25 cellular contexts compared by ENCODE assay signal in the genomic region with DNA sequence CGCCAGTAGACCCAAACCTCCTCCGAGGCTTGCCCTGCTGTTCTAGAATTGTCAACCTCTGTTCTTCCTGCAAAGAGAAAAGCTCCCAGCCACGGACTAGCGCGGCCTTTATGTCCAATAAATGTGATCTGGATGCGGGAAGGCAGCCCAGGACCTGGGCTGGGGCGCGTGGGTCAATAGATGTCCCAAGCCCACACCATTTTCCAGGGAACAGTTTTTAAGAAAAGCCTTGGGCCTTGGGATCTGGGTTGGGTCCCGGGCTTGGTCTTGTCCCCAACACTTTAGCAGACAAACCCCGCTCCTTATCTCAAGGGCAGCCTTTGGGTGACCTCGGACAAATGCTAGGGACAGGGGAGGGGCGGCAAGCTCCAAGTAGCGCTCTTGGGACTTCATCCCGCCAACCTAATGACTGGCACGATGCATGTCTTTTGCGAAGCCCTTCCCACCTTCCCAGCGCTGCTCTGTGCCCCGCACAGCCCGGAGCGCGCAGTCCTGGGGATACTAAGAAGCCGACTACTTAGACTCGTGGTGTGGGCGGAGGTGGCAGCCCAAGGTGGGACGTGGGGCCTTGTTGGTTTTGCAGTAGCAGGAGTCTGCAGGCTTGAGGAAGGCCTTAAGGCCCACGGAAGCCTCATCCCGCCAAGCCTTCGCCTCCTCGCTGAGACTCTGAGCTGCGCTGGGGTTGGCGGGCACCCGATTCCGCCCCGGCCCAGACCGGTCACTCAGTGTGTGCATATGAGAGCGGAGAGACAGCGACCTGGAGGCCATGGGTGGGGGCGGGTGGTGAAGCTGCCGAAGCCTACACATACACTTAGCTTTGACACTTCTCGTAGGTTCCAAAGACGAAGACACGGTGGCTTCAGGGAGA. TPM values are rescaled to one million over a fixed set of nuclear protein-coding genes. Genes with fewer than 3 reads are reported as not detected.
"Had no signal": no experiment of that assay in that cellular context is flagged by ENCODE, and none has a peak within 500 bp of the region (broad histone marks: within the 10 kb centered on the region; RNA-seq: fewer than 3 reads in every experiment).

No MANE protein-coding gene starts in this region.

- H3K36me3 ChIP-seq: heart left ventricle, right atrium auricular region, tibial artery, uterus had no signal

- H3K4me1 ChIP-seq: right atrium auricular region, uterus had no signal

- H3K9me3 Mint-ChIP-seq: activated CD4-positive, alpha-beta memory T cell treated with anti-CD3 and anti-CD28 coated beads for 36 hours; T-cell had no signal

- H3K27ac ChIP-seq: epithelial cell of prostate, heart left ventricle, right atrium auricular region, tibial artery, uterus had no signal

- H3K27ac Mint-ChIP-seq: activated CD4-positive, alpha-beta memory T cell treated with anti-CD3 and anti-CD28 coated beads for 36 hours; effector memory CD8-positive, alpha-beta T cell; memory B cell; stimulated activated memory B cell treated with anti-CD40 and anti-IgM and Interleukin-4, amounts not matched to agents 10 μg/mL and 1 μg/mL and 100 μg/mL, for 72 hours; T-cell had no signal

- ATAC-seq: effector memory CD8-positive, alpha-beta T cell; heart left ventricle; left ventricle myocardium superior; mucosa of descending colon; naive thymus-derived CD4-positive, alpha-beta T cell; stimulated activated memory B cell treated with anti-CD40 and anti-IgM and Interleukin-4, amounts not matched to agents 10 μg/mL and 1 μg/mL and 100 μg/mL, for 72 hours; T-cell had no signal

- H3K4me3 ChIP-seq: heart left ventricle, mucosa of descending colon, right atrium auricular region, tibial artery, uterus had no signal

- DNase-seq: activated CD4-positive, alpha-beta memory T cell treated with anti-CD3 and anti-CD28 coated beads for 36 hours; activated CD4-positive, alpha-beta T cell treated with anti-CD3 and anti-CD28 coated beads for 1 hour; activated naive CD4-positive, alpha-beta T cell; dermis blood vessel endothelial cell; effector memory CD8-positive, alpha-beta T cell; foreskin melanocyte; heart left ventricle; kidney; left ventricle myocardium superior; mucosa of descending colon; naive thymus-derived CD4-positive, alpha-beta T cell; nucleus accumbens; stimulated activated CD4-positive, alpha-beta T cell treated with anti-CD3 and anti-CD28 coated beads, Interleukin-2, amount 100 ng/mL, for 48 hours; T-cell; T1000; tibial artery; uterus had no signal

- H3K9me3 ChIP-seq: heart left ventricle, mucosa of descending colon, right atrium auricular region, tibial artery, uterus had no signal

- H3K4me3 Mint-ChIP-seq: activated CD4-positive, alpha-beta memory T cell treated with anti-CD3 and anti-CD28 coated beads for 36 hours; effector memory CD8-positive, alpha-beta T cell; memory B cell; naive thymus-derived CD4-positive, alpha-beta T cell; stimulated activated memory B cell treated with anti-CD40 and anti-IgM and Interleukin-4, amounts not matched to agents 10 μg/mL and 1 μg/mL and 100 μg/mL, for 72 hours; T-cell had no signal

- H3K36me3 Mint-ChIP-seq: activated CD4-positive, alpha-beta memory T cell treated with anti-CD3 and anti-CD28 coated beads for 36 hours; stimulated activated memory B cell treated with anti-CD40 and anti-IgM and Interleukin-4, amounts not matched to agents 10 μg/mL and 1 μg/mL and 100 μg/mL, for 72 hours; T-cell had no signal

- H3K4me1 Mint-ChIP-seq: stimulated activated memory B cell treated with anti-CD40 and anti-IgM and Interleukin-4, amounts not matched to agents 10 μg/mL and 1 μg/mL and 100 μg/mL, for 72 hours had no signal

RNA-seq across cellular contexts. Expression of gene SOX21, which starts 10.8 kb away (rescaled TPM):
- total RNA-seq: activated CD4-positive, alpha-beta memory T cell treated with anti-CD3 and anti-CD28 coated beads for 36 hours; chondrocyte; dermis blood vessel endothelial cell; fibroblast of lung; heart left ventricle; kidney; left ventricle myocardium superior; mucosa of descending colon; naive thymus-derived CD4-positive, alpha-beta T cell; right atrium auricular region; skeletal muscle tissue; subcutaneous adipose tissue; T-cell had no signal
- polyA plus RNA-seq: fibroblast of lung; heart left ventricle; naive thymus-derived CD4-positive, alpha-beta T cell had no signal
